15 cellular contexts compared by ENCODE assay signal in the genomic region with DNA sequence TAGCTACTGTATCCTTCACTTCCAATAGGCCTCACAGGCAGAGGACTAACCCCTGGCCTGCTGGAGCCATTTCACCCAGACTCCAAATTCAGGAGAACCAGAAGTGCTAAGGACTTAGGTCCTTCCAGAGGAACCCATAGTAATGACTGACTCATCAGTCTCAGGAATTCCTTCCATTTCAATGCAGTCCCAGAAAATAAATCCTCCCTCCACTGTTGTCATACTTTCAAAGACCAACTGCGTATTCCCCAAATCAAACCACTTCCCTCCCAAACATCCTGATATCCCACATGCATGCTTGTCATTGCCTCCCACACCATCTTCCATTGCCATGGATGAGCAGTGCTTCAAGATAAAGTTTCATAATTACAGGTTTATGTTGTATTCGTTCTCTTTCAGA. TPM values are rescaled to one million over a fixed set of nuclear protein-coding genes. Genes with fewer than 3 reads are reported as not detected.
A peak's percentile ranks its signal among the peaks of the same experiment; 100 is the strongest.
DNase-seq lines count a peak whose midpoint lies in the region; ATAC-seq and TF ChIP-seq lines count a peak whose summit lies in the region.
"Had no signal": no experiment of that assay in that cellular context is flagged by ENCODE, and none has a peak within 500 bp of the region (broad histone marks: within the 10 kb centered on the region; RNA-seq: fewer than 3 reads in every experiment).

No MANE protein-coding gene starts in this region.

- H4K20me1 ChIP-seq in IMR-90 (ENCODE audit: insufficient read depth, low read length), result no peaks in the 10 kb centered on the region
- H4K20me1 ChIP-seq in MM.1S (ENCODE audit: insufficient read depth, low read length), result no peaks in the 10 kb centered on the region

- TF ChIP-seq RAD21 in IMR-90 (IDR thresholded peaks at IDR 0.05; ENCODE audit: low read length), result no peak

- H3K79me2 ChIP-seq in mesendoderm (ENCODE audit: control insufficient read depth, insufficient read depth, low read length), result no peaks in the 10 kb centered on the region
- no peaks in the 10 kb centered on the region for H3K79me2 ChIP-seq in MM.1S (ENCODE audit: low read length)

- H4K8ac ChIP-seq in IMR-90 (ENCODE audit: low read depth in 2 of 2, low read length in 2 of 2) (peak overlapping the region; percentile 12 to 62; a peak in 3 of 4 replicates), mesendoderm (ENCODE audit: low read depth, low read length) (no peak overlapping the region)

- H3K18ac ChIP-seq in IMR-90 (ENCODE audit: low read depth, low read length) (peak overlapping the region; percentile 78), mesendoderm (ENCODE audit: low read length) (no peak overlapping the region)

- TF ChIP-seq CTCF in AG04449 (IDR thresholded peaks at IDR 0.05; ENCODE audit: insufficient read depth, low read length, missing control alignments) (no peak), IMR-90 (conservative IDR thresholded peaks at IDR 0.05; ENCODE audit: low read depth, low read length) (no peak), transverse colon (IDR thresholded peaks at IDR 0.05) (no peak), MM.1S (IDR thresholded peaks at IDR 0.05; ENCODE audit: low read length) (no peak)

- H3K9me3 ChIP-seq in IMR-90 (ENCODE audit: control insufficient read depth, insufficient read depth, low read length), result no peaks in the 10 kb centered on the region
- H3K9me3 ChIP-seq in transverse colon, result no peaks in the 10 kb centered on the region
- H3K9me3 ChIP-seq in MM.1S (replicated peaks; ENCODE audit: insufficient read depth, low read length), result no peaks in the 10 kb centered on the region

- peak overlapping the region; percentile 69; the same call in 1 of the 2 replicates for H3K23ac ChIP-seq in IMR-90 (ENCODE audit: low read depth, low read length)
- no peak overlapping the region for H3K23ac ChIP-seq in mesendoderm (ENCODE audit: low read length)

- H2BK5ac ChIP-seq in IMR-90 (ENCODE audit: low read depth, low read length, poor library complexity, severe bottlenecking), result peak overlapping the region; percentile 93
- no peak overlapping the region for H2BK5ac ChIP-seq in mesendoderm (ENCODE audit: low read length)

- H3K4ac ChIP-seq in IMR-90 (ENCODE audit: low read depth, low read length) (peak overlapping the region; percentile 77), mesendoderm (ENCODE audit: low read depth, low read length) (no peak overlapping the region)

- no peaks in the 10 kb centered on the region for H3K36me3 ChIP-seq in IMR-90 (ENCODE audit: control insufficient read depth, insufficient read depth, low read length)
- H3K36me3 ChIP-seq in mesendoderm (ENCODE audit: control insufficient read depth, insufficient read depth, low read length), result no peaks in the 10 kb centered on the region
- no peaks in the 10 kb centered on the region for H3K36me3 ChIP-seq in transverse colon
- no peaks in the 10 kb centered on the region for H3K36me3 ChIP-seq in MM.1S (replicated peaks; ENCODE audit: insufficient read depth, low read length)

- H3K14ac ChIP-seq in IMR-90 (replicated peaks; ENCODE audit: low read depth, low read length), result peak overlapping the region; percentile 81

- peak overlapping the region; percentile 91 for H2BK120ac ChIP-seq in IMR-90 (ENCODE audit: low read depth, low read length)
- H2BK120ac ChIP-seq in mesendoderm (ENCODE audit: low read depth, low read length), result no peak overlapping the region

- H3K4me2 ChIP-seq in IMR-90 (ENCODE audit: low read depth, low read length), result no peak overlapping the region
- no peak overlapping the region for H3K4me2 ChIP-seq in mesendoderm (ENCODE audit: low read length)
- H3K4me2 ChIP-seq in MM.1S (ENCODE audit: low read depth, low read length), result no peak overlapping the region

- TF ChIP-seq POLR2A in IMR-90 (IDR thresholded peaks at IDR 0.05; ENCODE audit: low read depth, low read length) (no peak), transverse colon (IDR thresholded peaks at IDR 0.05) (no peak)

- peak overlapping the region; percentile 69; the same call in 1 of the 2 replicates for H4K5ac ChIP-seq in IMR-90 (ENCODE audit: low read depth, low read length)
- no peak overlapping the region for H4K5ac ChIP-seq in mesendoderm (ENCODE audit: low read length)

- intact Hi-C loops in IMR-90 (cut with micrococcal nuclease) (no loop called here), transverse colon (cut with DNase I; ENCODE audit: low total_unique reads) (no loop called here), left colon (cut with DNase I, micrococcal nuclease) (no loop called here)

- H3K9me2 ChIP-seq in MM.1S (replicated peaks; ENCODE audit: insufficient read depth, low read length), result no peaks in the 10 kb centered on the region

- ATAC-seq in IMR-90 (ENCODE audit: low read depth) (peak; percentile 45), HG03097 (IDR thresholded peaks at IDR 0.05; ENCODE audit: low FRiP score, unreplicated experiment) (no peak), left colon (no peak)
- ATAC-seq: activated T-cell treated with anti-CD3 and anti-CD28 coated beads, Interleukin-2, amount 50 U/mL, for 4 hours had no signal

- H2AK5ac ChIP-seq in IMR-90 (ENCODE audit: low read depth, low read length) (peak overlapping the region; percentile 79), mesendoderm (ENCODE audit: low read length) (no peak overlapping the region)

- H2BK15ac ChIP-seq in IMR-90 (ENCODE audit: low read depth, low read length) (peak overlapping the region; percentile 32; the same call in 2 of the 3 replicates), mesendoderm (replicated peaks; ENCODE audit: low read depth) (no peak overlapping the region)

- dilution Hi-C loops in IMR-90 (cut with HindIII; ENCODE audit: low sequenced_read_pairs, unreplicated experiment), result no loop called here

- H3K56ac ChIP-seq in IMR-90 (ENCODE audit: extremely low read depth, insufficient read depth, low read length) (no peak overlapping the region; the same call in 1 of the 2 replicates), mesendoderm (ENCODE audit: low read length) (no peak overlapping the region)

- peak overlapping the region; percentile 29; the same call in 1 of the 2 replicates for H4K91ac ChIP-seq in IMR-90 (ENCODE audit: insufficient read depth, low read depth, low read length)

- H3K27ac ChIP-seq in IMR-90 (ENCODE audit: insufficient read depth, low read length), result peak overlapping the region; percentile 78
- no peak overlapping the region for H3K27ac ChIP-seq in mesendoderm (ENCODE audit: low read depth, low read length)
- peak overlapping the region in 1 of 4 donors; percentile 3 for H3K27ac ChIP-seq in transverse colon
- no peak overlapping the region for H3K27ac ChIP-seq in MM.1S (ENCODE audit: low read length)

- H3K4me1 ChIP-seq in IMR-90 (ENCODE audit: control insufficient read depth, insufficient read depth, low read length) (peaks cover 38% of the 10 kb centered on the region), mesendoderm (ENCODE audit: control insufficient read depth, low read depth, low read length) (no peaks in the 10 kb centered on the region), transverse colon (peaks cover 0 to 29% (median 6%) of the 10 kb centered on the region in 4 donors), MM.1S (ENCODE audit: low read length) (no peaks in the 10 kb centered on the region)

- DNase-seq in AG04449 (ENCODE audit: low read depth, low spot score) (peak; percentile 73), IMR-90 (peak; percentile 87), dedifferentiated amniotic fluid mesenchymal stem cell (ENCODE audit: extremely low spot score) (peak; percentile 64), mesendoderm (peak; percentile 31), transverse colon (no peak), left colon (no peak), MM.1S (no peak)
- DNase-seq: ACHN; activated CD4-positive, alpha-beta T cell treated with anti-CD3 and anti-CD28 coated beads for 48 hours; activated T-cell treated with anti-CD3 and anti-CD28 coated beads, Interleukin-2, amount 50 U/mL, for 4 hours; amygdala; effector CD4-positive, alpha-beta T cell; NCI-H1417 treated with DMSO at 0.1 percent for 48 hours; nephron progenitor cell had no signal

- no peaks in the 10 kb centered on the region for H3F3A ChIP-seq in MM.1S (ENCODE audit: insufficient read depth, low read length)

- CTCF ChIA-PET in AG04449 (lab: Yijun Ruan, JAX) (no interaction called here), IMR-90 (lab: Yijun Ruan, JAX) (no interaction called here)

- peak overlapping the region; percentile 29 for H2AK9ac ChIP-seq in IMR-90 (replicated peaks; ENCODE audit: low read depth, low read length, poor library complexity)

- no peak for TF ChIP-seq EP300 in transverse colon (IDR thresholded peaks at IDR 0.05; ENCODE audit: low read depth)

- H3K9me1 ChIP-seq in IMR-90 (ENCODE audit: insufficient read depth, low read length), result peaks cover 10% of the 10 kb centered on the region

- in situ Hi-C loops in IMR-90 (cut with MboI; ENCODE audit: low sequenced_read_pairs) (no loop called here), transverse colon (cut with MboI; ENCODE audit: low pct_ligation_motif_present in 1 of 4, low pct_unique_long_range_greater_than_20kb in 1 of 4, low sequenced_read_pairs in 3 of 4) (no loop called here)

- POLR2A ChIA-PET in AG04449 (lab: Yijun Ruan, JAX) (interaction anchor here (1.8 to 2.3 kb wide), 2 partner anchors 14 to 32 kb away, joined by 6 to 7 read pairs; a partner anchor contains a TSS), IMR-90 (lab: Charles Lee; ENCODE audit: unreplicated experiment) (no interaction called here)

- H3K79me1 ChIP-seq in IMR-90 (ENCODE audit: low read depth in 1 of 2, low read length in 2 of 2) (peaks cover 4 to 7% of the 10 kb centered on the region in 2 experiments; a peak in 1 of 4 replicates), mesendoderm (ENCODE audit: low read length) (no peaks in the 10 kb centered on the region)

- no CpG with 5 or more reads among the region's 2 CpGs for WGBS in IMR-90 (ENCODE audit: extremely low coverage in 2 of 2, insufficient read length in 1 of 2), 2 experiments
- no CpG with 5 or more reads among the region's 2 CpGs for WGBS in mesendoderm (ENCODE audit: extremely low coverage, insufficient coverage, low lambda C conversion rate)
- 85 to 91% methylated on average over 2 of the region's 2 CpGs for WGBS in transverse colon (ENCODE audit: low coverage in 1 of 2), 2 donors

- H3K4me3 ChIP-seq in AG04449 (ENCODE audit: low read depth, low read length) (no peak overlapping the region), IMR-90 (ENCODE audit: insufficient read depth, low read depth, low read length) (no peak overlapping the region), mesendoderm (ENCODE audit: low read length) (no peak overlapping the region), transverse colon (no peak overlapping the region), MM.1S (ENCODE audit: low read length) (no peak overlapping the region)

- H2BK20ac ChIP-seq in IMR-90 (ENCODE audit: low read depth, low read length), result peak overlapping the region; percentile 80

- peak overlapping the region; percentile 56 for H2AFZ ChIP-seq in IMR-90 (replicated peaks; ENCODE audit: low read length, poor library complexity)
- H2AFZ ChIP-seq in MM.1S (ENCODE audit: low read length), result no peak overlapping the region

- BruUV-seq in IMR-90 (replicated peaks; lab: Mats Ljungman, UMichigan), result no TSS peak

- H3K27me3 ChIP-seq in IMR-90 (ENCODE audit: control insufficient read depth, insufficient read depth, low read length) (no peaks in the 10 kb centered on the region), mesendoderm (ENCODE audit: insufficient read depth, low read length, poor library complexity) (no peaks in the 10 kb centered on the region), transverse colon (no peaks in the 10 kb centered on the region), MM.1S (replicated peaks; ENCODE audit: insufficient read depth, low read length) (no peaks in the 10 kb centered on the region)

- H3K9ac ChIP-seq in IMR-90 (ENCODE audit: low read depth, low read length) (no peak overlapping the region), mesendoderm (ENCODE audit: low read length) (no peak overlapping the region), MM.1S (ENCODE audit: low read length) (no peak overlapping the region)

RNA-seq across cellular contexts. Expression of a gene that starts 31.8 kb away (rescaled TPM):
- 280 and 281 TPM in 2 replicates for total RNA-seq in IMR-90 (2012; rRNA removed)
- polyA plus RNA-seq in IMR-90 (2012; rRNA removed), result 153 and 178 TPM in 2 replicates
- polyA plus RNA-seq in IMR-90 (2012; cell fraction: cytosol; rRNA removed), result 55.3 and 126 TPM in 2 replicates
- polyA plus RNA-seq in IMR-90 (2012; cell fraction: nucleus; rRNA removed; ENCODE audit: low replicate concordance), result 66.2 and 102 TPM in 2 replicates
- polyA plus RNA-seq in mesendoderm (2013, experiment 1 of 2), result 0.62 TPM
- polyA plus RNA-seq in mesendoderm (2013, experiment 2 of 2), result 0.50 TPM
- 10 to 100 TPM; 10.5 to 71.8 (median 31.5) TPM for total RNA-seq in transverse colon
- total RNA-seq in left colon, result 10 to 100 TPM; 47.8 to 49.8 TPM

Comparison
In these comparisons a context has a peak if more than half of its experiments do, and no peak if none do; other contexts are left out.
1. DNase-seq: peak in AG04449 (single experiment), IMR-90 (single experiment), dedifferentiated amniotic fluid mesenchymal stem cell (single experiment) and mesendoderm (single experiment); none in transverse colon (single experiment), left colon (0 of 2) and MM.1S (single experiment).